In genomic region chr9:98491231-98491651, GRCh38 we compare ENCODE assay signal across 19 cellular contexts.
A peak's percentile ranks its signal among the peaks of the same experiment; 100 is the strongest.
DNase-seq lines count a peak whose midpoint lies in the region; ATAC-seq, FAIRE-seq and TF ChIP-seq lines count a peak whose summit lies in the region.
"Had no signal": no experiment of that assay in that cellular context is flagged by ENCODE, and none has a peak within 500 bp of the region (broad histone marks: within the 10 kb centered on the region; RNA-seq: fewer than 3 reads in every experiment).

No MANE protein-coding gene starts in this region.

- H3K27ac ChIP-seq in GM12878 (ENCODE audit: control insufficient read depth, insufficient read depth) (no peak overlapping the region), right lobe of liver (peak overlapping the region; percentile 3 to 52 (median 17)), caudate nucleus (ENCODE audit: low read depth, low read length) (no peak overlapping the region)
- H3K27ac ChIP-seq: A549, HL-60 had no signal

- BruUV-seq in Caco-2 (replicated peaks; lab: Mats Ljungman, UMichigan) (no TSS peak), GM12878 (replicated peaks; lab: Mats Ljungman, UMichigan) (no TSS peak)

- H3K4me3 ChIP-seq in Caco-2 (ENCODE audit: low read depth, low read length) = no peak overlapping the region
- no peak overlapping the region for H3K4me3 ChIP-seq in GM12878
- H3K4me3 ChIP-seq in right lobe of liver = no peak overlapping the region
- H3K4me3 ChIP-seq: A549 had no signal

- peaks cover 10% of the 10 kb centered on the region for H3K9me3 Mint-ChIP-seq in Caco-2 (ENCODE audit: unreplicated experiment)
- no peaks in the 10 kb centered on the region for H3K9me3 Mint-ChIP-seq in effector memory CD8-positive, alpha-beta T cell

- no peak overlapping the region for H2AFZ ChIP-seq in GM12878 (ENCODE audit: control insufficient read depth, low read depth, low read length)

- H3K4me2 ChIP-seq in GM12878 (ENCODE audit: control insufficient read depth, insufficient read depth) = no peak overlapping the region
- H3K4me2 ChIP-seq: A549 had no signal

- H3K27me3 ChIP-seq in Caco-2 (replicated peaks; ENCODE audit: control insufficient read depth, insufficient read depth, low read length) (no peaks in the 10 kb centered on the region), GM12878 (replicated peaks in 1 of 2; ENCODE audit: control insufficient read depth in 2 of 2, insufficient read depth in 2 of 2, low read length in 1 of 2) (peaks cover 0 to 3% of the 10 kb centered on the region in 2 experiments; a peak in 2 of 4 replicates), right lobe of liver (no peaks in the 10 kb centered on the region)

- TF ChIP-seq POLR2A in GM12878 (IDR thresholded peaks at IDR 0.05; ENCODE audit: low read depth, low read length) (no peak), right lobe of liver (IDR thresholded peaks at IDR 0.05) (no peak)

- H3K4me1 Mint-ChIP-seq in Caco-2 (ENCODE audit: low read depth, unreplicated experiment) = peaks cover 13% of the 10 kb centered on the region
- no peaks in the 10 kb centered on the region for H3K4me1 Mint-ChIP-seq in effector memory CD8-positive, alpha-beta T cell (ENCODE audit: low read depth in 2 of 2)

- no peak for TF ChIP-seq CTCF in Caco-2 (IDR thresholded peaks at IDR 0.05; ENCODE audit: insufficient read depth in 1 of 2, low read depth in 1 of 2, low read length in 1 of 2, severe bottlenecking in 1 of 2, unreplicated experiment in 1 of 2)
- no peak for TF ChIP-seq CTCF in GM12878 (IDR thresholded peaks at IDR 0.05 in 2 of 3, conservative IDR thresholded peaks at IDR 0.05 in 1 of 3; ENCODE audit: control insufficient read depth in 2 of 3, extremely low read depth in 1 of 3, insufficient read depth in 1 of 3, low read depth in 3 of 3, low read length in 3 of 3)
- TF ChIP-seq CTCF in right lobe of liver (IDR thresholded peaks at IDR 0.05) = no peak

- H3K4me1 ChIP-seq in Caco-2 (peaks cover 16% of the 10 kb centered on the region), GM12878 (ENCODE audit: control insufficient read depth, insufficient read depth, low read length) (no peaks in the 10 kb centered on the region), right lobe of liver (peaks cover 0 to 19% (median 2%) of the 10 kb centered on the region in 4 donors)

- intact Hi-C loops in Caco-2 (cut with micrococcal nuclease; ENCODE audit: unreplicated experiment) = no loop called here
- intact Hi-C loops in GM12878 (cut with micrococcal nuclease; ENCODE audit: unreplicated experiment) = no loop called here
- intact Hi-C loops in right lobe of liver (cut with DNase I) = no loop called here

- POLR2A ChIA-PET in Caco-2 (lab: Charles Lee) = no interaction called here
- POLR2A ChIA-PET in GM12878 (lab: Charles Lee) = no interaction called here

- H3K27me3 Mint-ChIP-seq in Caco-2 (ENCODE audit: insufficient read depth, unreplicated experiment) = no peaks in the 10 kb centered on the region
- peaks cover 14 to 34% of the 10 kb centered on the region in 2 donors for H3K27me3 Mint-ChIP-seq in effector memory CD8-positive, alpha-beta T cell

- RAD21 ChIA-PET in GM12878 (lab: Charles Lee; ENCODE audit: unreplicated experiment) = no interaction called here

- peak; percentile 83 for FAIRE-seq in GM12878 (lab: Jason Lieb, UNC)
- FAIRE-seq: A549, GM19239, HTR-8/SVneo, RCC 7860 had no signal

- no peaks in the 10 kb centered on the region for H3K36me3 Mint-ChIP-seq in Caco-2 (ENCODE audit: insufficient read depth, unreplicated experiment)
- H3K36me3 Mint-ChIP-seq in effector memory CD8-positive, alpha-beta T cell (ENCODE audit: insufficient read depth) = no peaks in the 10 kb centered on the region

- TF ChIP-seq RAD21 in GM12878 (IDR thresholded peaks at IDR 0.05; ENCODE audit: insufficient read depth, low read depth, low read length) = no peak

- peak overlapping the region; percentile 23 for H3K4me3 Mint-ChIP-seq in Caco-2 (ENCODE audit: unreplicated experiment)
- no peak overlapping the region for H3K4me3 Mint-ChIP-seq in effector memory CD8-positive, alpha-beta T cell
- H3K4me3 Mint-ChIP-seq: H9 had no signal

- CTCF ChIA-PET in Caco-2 (lab: Charles Lee) (no interaction called here), GM12878 (lab: Yijun Ruan, JAX) (no interaction called here)

- H3K36me3 ChIP-seq in Caco-2 (ENCODE audit: control insufficient read depth, insufficient read depth, low read length) (no peaks in the 10 kb centered on the region), GM12878 (ENCODE audit: control insufficient read depth in 2 of 2, insufficient read depth in 2 of 2, low read length in 1 of 2) (no peaks in the 10 kb centered on the region), right lobe of liver (no peaks in the 10 kb centered on the region)

- H3K79me2 ChIP-seq in GM12878 (ENCODE audit: control insufficient read depth, insufficient read depth, low read length) = no peaks in the 10 kb centered on the region

- in situ Hi-C loops in GM12878 (cut with MboI) = no loop called here

- peak; percentile 62 for ATAC-seq in HG02885 (IDR thresholded peaks at IDR 0.05; ENCODE audit: poor library complexity, unreplicated experiment)
- no peak; the same call in 1 of the 3 replicates for ATAC-seq in GM12878
- ATAC-seq in right lobe of liver = peak; percentile 78 to 89 (median 84)
- no peak for ATAC-seq in effector memory CD8-positive, alpha-beta T cell (replicated peaks)
- no peak for ATAC-seq in HG03108 (IDR thresholded peaks at IDR 0.05; ENCODE audit: unreplicated experiment)

- TF ChIP-seq EP300 in GM12878 (IDR thresholded peaks at IDR 0.05; ENCODE audit: borderline replicate concordance in 1 of 2, control insufficient read depth in 1 of 2, low read depth in 2 of 2, low read length in 2 of 2) = no peak

- SMC1A ChIA-PET in GM12878 (lab: Charles Lee; ENCODE audit: uncharacterized antibody, unreplicated experiment) = no interaction called here

- H3K9me3 ChIP-seq in Caco-2 (no peaks in the 10 kb centered on the region), GM12878 (replicated peaks; ENCODE audit: control insufficient read depth, insufficient read depth, low read length) (no peaks in the 10 kb centered on the region), right lobe of liver (no peaks in the 10 kb centered on the region)
- H3K9me3 ChIP-seq: A549 had no signal

- WGBS in GM12878 (ENCODE audit: insufficient coverage, insufficient replicate concordance, low lambda C conversion rate, missing lambda C conversion rate) = 1% methylated on average over 3 of the region's 3 CpGs
- WGBS in right lobe of liver (ENCODE audit: insufficient coverage, low coverage, low lambda C conversion rate, missing lambda C conversion rate) = 14% methylated on average over 3 of the region's 3 CpGs

- DNase-seq in Caco-2 = no peak
- DNase-seq in GM12878 (ENCODE audit: low read depth, low spot score) = no peak
- DNase-seq in right lobe of liver = no peak
- no peak for DNase-seq in caudate nucleus (lab: John Stamatoyannopoulos, UW)
- no peak for DNase-seq in effector memory CD8-positive, alpha-beta T cell
- no peak for DNase-seq in activated CD4-positive, alpha-beta T cell treated with anti-CD3 and anti-CD28 coated beads, Interleukin-2, amount 50 U/mL, for 4 hours
- DNase-seq: C1 segment of cervical spinal cord, H9, NCI-H1436, NCI-H2029 treated with DMSO at 0.1 percent for 48 hours, NCI-H510A treated with DMSO at 0.1 percent for 48 hours, SIG-M5 had no signal

- H3K27ac Mint-ChIP-seq in Caco-2 (ENCODE audit: unreplicated experiment) = no peak overlapping the region
- no peak overlapping the region for H3K27ac Mint-ChIP-seq in effector memory CD8-positive, alpha-beta T cell
- H3K27ac Mint-ChIP-seq: H9 had no signal

- H3K9ac ChIP-seq in GM12878 (ENCODE audit: control insufficient read depth, insufficient read depth, low read length) = no peak overlapping the region

- H4K20me1 ChIP-seq in GM12878 (ENCODE audit: control insufficient read depth, insufficient read depth) = no peaks in the 10 kb centered on the region

TF ChIP-seq in GM12878, 131 proteins besides CTCF, POLR2A, EP300 and RAD21:
- peak; percentile 41; the same call in 1 of the 2 replicates for TF ChIP-seq MEF2A (IDR thresholded peaks at IDR 0.05; ENCODE audit: insufficient read depth, low read depth, low read length)
- peak; percentile 74 for TF ChIP-seq RUNX3 (IDR thresholded peaks at IDR 0.05; ENCODE audit: low read length)
- 0 out of 2 replicates have a peak, but pooled peaks have one; percentile 45 for TF ChIP-seq ATF2 (IDR thresholded peaks at IDR 0.05; ENCODE audit: low read length)
- no peak for TF ChIP-seq ZZZ3 (IDR thresholded peaks at IDR 0.05; ENCODE audit: control insufficient read depth, insufficient read length, low read depth)
- peak; percentile 53 for TF ChIP-seq JUNB (IDR thresholded peaks at IDR 0.05)
- no peak for TF ChIP-seq RFX5 (IDR thresholded peaks at IDR 0.05; ENCODE audit: low read depth, low read length)
- TF ChIP-seq TCF7 (IDR thresholded peaks at IDR 0.05; ENCODE audit: borderline replicate concordance) = peak; percentile 42; the same call in 1 of the 2 replicates
- no peak for TF ChIP-seq CBFB (IDR thresholded peaks at IDR 0.05; ENCODE audit: low read depth)

Comparison
In these comparisons a context has a peak if more than half of its experiments do, and no peak if none do; other contexts are left out.
1. ATAC-seq: peak in HG02885 (single experiment) and right lobe of liver (4 of 4); none in GM12878 (single experiment), effector memory CD8-positive, alpha-beta T cell (single experiment) and HG03108 (single experiment).
2. H3K27ac ChIP-seq: peak in right lobe of liver (3 of 3); none in GM12878 (single experiment) and caudate nucleus (single experiment).